In genomic region chr4:36385951-36386561, GRCh38 we compare ENCODE assay signal across 9 cellular contexts.
A peak's percentile ranks its signal among the peaks of the same experiment; 100 is the strongest.
DNase-seq lines count a peak whose midpoint lies in the region; ATAC-seq lines count a peak whose summit lies in the region.
"Had no signal": no experiment of that assay in that cellular context is flagged by ENCODE, and none has a peak within 500 bp of the region (broad histone marks: within the 10 kb centered on the region; RNA-seq: fewer than 3 reads in every experiment).

No MANE protein-coding gene starts in this region.

- no peaks in the 10 kb centered on the region for H3K27me3 Mint-ChIP-seq in activated CD4-positive, alpha-beta T cell treated with anti-CD3 and anti-CD28 coated beads for 36 hours

- no peaks in the 10 kb centered on the region for H3K27me3 ChIP-seq in effector memory CD4-positive, alpha-beta T cell (replicated peaks; ENCODE audit: control insufficient read depth, insufficient read depth, low read length, poor library complexity, severe bottlenecking)

- H3K36me3 ChIP-seq in effector memory CD4-positive, alpha-beta T cell (ENCODE audit: control insufficient read depth, insufficient read depth, low read length): no peaks in the 10 kb centered on the region

- ATAC-seq in activated CD4-positive, alpha-beta T cell treated with anti-CD3 and anti-CD28 coated beads for 36 hours: peak; percentile 97
- ATAC-seq in HG02763 (IDR thresholded peaks at IDR 0.05; ENCODE audit: unreplicated experiment): peak; percentile 83

- no peak overlapping the region for H3K4me3 Mint-ChIP-seq in activated CD4-positive, alpha-beta T cell treated with anti-CD3 and anti-CD28 coated beads for 36 hours

- intact Hi-C loops in activated CD4-positive, alpha-beta T cell treated with anti-CD3 and anti-CD28 coated beads for 36 hours (cut with DNase I, micrococcal nuclease): no loop called here

- peak overlapping the region; percentile 48 for H3K27ac ChIP-seq in effector memory CD4-positive, alpha-beta T cell (ENCODE audit: insufficient read depth, low read length, poor library complexity, severe bottlenecking)
- H3K27ac ChIP-seq: SK-N-MC had no signal

- peaks cover under 1% of the 10 kb centered on the region for H3K9me3 Mint-ChIP-seq in activated CD4-positive, alpha-beta T cell treated with anti-CD3 and anti-CD28 coated beads for 36 hours (ENCODE audit: low read depth)

- H3K9me3 ChIP-seq in effector memory CD4-positive, alpha-beta T cell (ENCODE audit: control insufficient read depth, low read length): no peaks in the 10 kb centered on the region

- POLR2A ChIA-PET in activated CD4-positive, alpha-beta T cell treated with anti-CD3 and anti-CD28 coated beads for 36 hours (lab: Charles Lee): no interaction called here

- peaks cover 29% of the 10 kb centered on the region for H3K4me1 Mint-ChIP-seq in activated CD4-positive, alpha-beta T cell treated with anti-CD3 and anti-CD28 coated beads for 36 hours

- H3K27ac Mint-ChIP-seq in activated CD4-positive, alpha-beta T cell treated with anti-CD3 and anti-CD28 coated beads for 36 hours: peak overlapping the region; percentile 86

- peak; percentile 32 for DNase-seq in activated CD4-positive, alpha-beta T cell treated with anti-CD3 and anti-CD28 coated beads for 36 hours
- DNase-seq in activated CD4-positive, alpha-beta T cell treated with anti-CD3 and anti-CD28 coated beads, Interleukin-2, amount 50 U/mL, for 4 hours: no peak
- peak; percentile 67 for DNase-seq in NOMO-1 treated with dmso at 0.1 percent for 144 hours (lab: John Stamatoyannopoulos, UW; ENCODE audit: unreplicated experiment)
- peak in 2 of 3 donors; percentile 22 to 38 for DNase-seq in effector memory CD4-positive, alpha-beta T cell
- no peak for DNase-seq in nucleus accumbens (lab: John Stamatoyannopoulos, UW)
- DNase-seq in GOT3 (lab: John Stamatoyannopoulos, UW): no peak
- DNase-seq in NCI-H1048 (lab: John Stamatoyannopoulos, UW): no peak

- peaks cover 5% of the 10 kb centered on the region for H3K4me1 ChIP-seq in effector memory CD4-positive, alpha-beta T cell (ENCODE audit: control insufficient read depth, insufficient read depth, low read length, poor library complexity, severe bottlenecking)

- H3K36me3 Mint-ChIP-seq in activated CD4-positive, alpha-beta T cell treated with anti-CD3 and anti-CD28 coated beads for 36 hours (ENCODE audit: low read depth): no peaks in the 10 kb centered on the region

- H3K4me3 ChIP-seq in effector memory CD4-positive, alpha-beta T cell (ENCODE audit: insufficient read depth, low read depth, low read length, poor library complexity, severe bottlenecking): peak overlapping the region; percentile 10
- H3K4me3 ChIP-seq: SK-N-MC had no signal

- CTCF ChIA-PET in activated CD4-positive, alpha-beta T cell treated with anti-CD3 and anti-CD28 coated beads for 36 hours (lab: Charles Lee): interaction anchor here (0.6 to 1.9 kb wide), 4 partner anchors 10 to 1934 kb away, joined by 3 to 15 read pairs (median 5); no protein-coding TSS in a partner anchor

Comparison
In these comparisons a context has a peak if more than half of its experiments do, and no peak if none do; other contexts are left out.
1. DNase-seq: peak in activated CD4-positive, alpha-beta T cell treated with anti-CD3 and anti-CD28 coated beads for 36 hours (single experiment), NOMO-1 treated with dmso at 0.1 percent for 144 hours (single experiment) and effector memory CD4-positive, alpha-beta T cell (2 of 3); none in activated CD4-positive, alpha-beta T cell treated with anti-CD3 and anti-CD28 coated beads, Interleukin-2, amount 50 U/mL, for 4 hours (0 of 2), nucleus accumbens (0 of 56), GOT3 (single experiment) and NCI-H1048 (single experiment).